1 cellular context compared by ENCODE assay signal in the genomic region with DNA sequence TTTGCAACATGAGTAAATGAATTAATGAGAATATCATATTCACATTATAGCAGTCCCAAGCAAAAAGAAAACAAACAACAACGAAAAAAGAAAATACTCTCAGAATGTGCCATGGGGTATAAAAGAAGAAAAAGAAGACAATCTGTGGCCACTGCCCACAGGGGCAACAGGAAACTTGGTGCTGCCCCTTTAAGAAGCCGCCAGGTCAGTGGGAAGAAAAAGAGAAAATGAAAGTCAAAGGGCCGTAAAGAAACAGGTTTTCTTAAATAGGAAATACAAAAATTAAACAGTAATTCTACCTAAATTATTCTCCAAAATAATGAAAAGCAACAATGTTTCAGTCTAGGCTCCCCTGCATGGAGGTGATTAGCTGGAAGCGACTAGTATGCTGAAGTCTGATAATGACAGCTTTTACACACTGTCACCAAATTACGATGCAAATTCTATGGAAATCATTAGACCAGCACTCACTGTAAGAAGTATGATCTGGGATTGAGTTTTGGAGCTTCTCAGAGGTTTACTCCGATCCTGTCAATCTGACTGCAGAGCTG.
TF ChIP-seq lines count a peak whose summit lies in the region.

No MANE protein-coding gene starts in this region.

TF ChIP-seq in GM12878, 131 proteins besides CTCF, POLR2A, EP300 and RAD21 (continued from another document):
- TF ChIP-seq HSF1 (IDR thresholded peaks at IDR 0.05; ENCODE audit: low read depth, low read length) (no peak), MTA2 (IDR thresholded peaks at IDR 0.05; ENCODE audit: low read depth) (no peak), CBX5 (IDR thresholded peaks at IDR 0.05; ENCODE audit: low read depth) (no peak), JUNB (IDR thresholded peaks at IDR 0.05) (no peak), STAT3 (IDR thresholded peaks at IDR 0.05; ENCODE audit: low read depth, low read length) (0 out of 2 replicates have a peak, but pooled peaks have one; percentile 62), NFIC (IDR thresholded peaks at IDR 0.05; ENCODE audit: low read depth, low read length) (no peak), POU2F2 (IDR thresholded peaks at IDR 0.05; ENCODE audit: borderline replicate concordance, low read depth, low read length) (0 out of 3 replicates have a peak, but pooled peaks have one; percentile 52), ASH2L (IDR thresholded peaks at IDR 0.05; ENCODE audit: borderline replicate concordance, low read depth) (peak; percentile 70; the same call in 1 of the 2 replicates), RB1 (IDR thresholded peaks at IDR 0.05; ENCODE audit: borderline replicate concordance) (no peak)
- TF ChIP-seq, protein P1, sequence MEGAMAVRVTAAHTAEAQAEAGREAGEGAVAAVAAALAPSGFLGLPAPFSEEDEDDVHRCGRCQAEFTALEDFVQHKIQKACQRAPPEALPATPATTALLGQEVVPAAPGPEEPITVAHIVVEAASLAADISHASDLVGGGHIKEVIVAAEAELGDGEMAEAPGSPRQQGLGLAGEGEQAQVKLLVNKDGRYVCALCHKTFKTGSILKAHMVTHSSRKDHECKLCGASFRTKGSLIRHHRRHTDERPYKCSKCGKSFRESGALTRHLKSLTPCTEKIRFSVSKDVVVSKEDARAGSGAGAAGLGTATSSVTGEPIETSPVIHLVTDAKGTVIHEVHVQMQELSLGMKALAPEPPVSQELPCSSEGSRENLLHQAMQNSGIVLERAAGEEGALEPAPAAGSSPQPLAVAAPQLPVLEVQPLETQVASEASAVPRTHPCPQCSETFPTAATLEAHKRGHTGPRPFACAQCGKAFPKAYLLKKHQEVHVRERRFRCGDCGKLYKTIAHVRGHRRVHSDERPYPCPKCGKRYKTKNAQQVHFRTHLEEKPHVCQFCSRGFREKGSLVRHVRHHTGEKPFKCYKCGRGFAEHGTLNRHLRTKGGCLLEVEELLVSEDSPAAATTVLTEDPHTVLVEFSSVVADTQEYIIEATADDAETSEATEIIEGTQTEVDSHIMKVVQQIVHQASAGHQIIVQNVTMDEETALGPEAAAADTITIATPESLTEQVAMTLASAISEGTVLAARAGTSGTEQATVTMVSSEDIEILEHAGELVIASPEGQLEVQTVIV (IDR thresholded peaks at IDR 0.05; ENCODE audit: borderline replicate concordance, partially characterized antibody), result peak; percentile 48
